8 cellular contexts compared by ENCODE assay signal in genomic region chr19:8321067-8321759, GRCh38. TPM values are rescaled to one million over a fixed set of nuclear protein-coding genes. Genes with fewer than 3 reads are reported as not detected.
A peak's percentile ranks its signal among the peaks of the same experiment; 100 is the strongest.
DNase-seq lines count a peak whose midpoint lies in the region; ATAC-seq, FAIRE-seq and TF ChIP-seq lines count a peak whose summit lies in the region.

Gene NDUFA7, minus strand, starts transcription at chr19:8321375. Its CDS starts 17 bp downstream, at chr19:8321358.
Gene RPS28, plus strand, starts transcription at chr19:8321496. Its CDS starts 35 bp downstream, at chr19:8321531.

- no peaks in the 10 kb centered on the region for H3K9me3 ChIP-seq in astrocyte (ENCODE audit: insufficient read depth, low read depth, low read length)
- H3K9me3 ChIP-seq in right cardiac atrium (ENCODE audit: control insufficient read depth, low read length), result no peaks in the 10 kb centered on the region
- no peaks in the 10 kb centered on the region for H3K9me3 ChIP-seq in vagina

- peak within 1 kb of the TSS; percentile 97 for H3K4me3 ChIP-seq in astrocyte (ENCODE audit: insufficient read depth, low read depth, low read length)
- H3K4me3 ChIP-seq in right cardiac atrium (ENCODE audit: low read length), result peak within 1 kb of the TSS; percentile 83
- peak within 1 kb of the TSS; percentile 96 for H3K4me3 ChIP-seq in rectal smooth muscle tissue (ENCODE audit: low read length)
- H3K4me3 ChIP-seq in vagina, result peak within 1 kb of the TSS; percentile 83 to 98

- peaks cover 12% of the 10 kb centered on the region for H3K36me3 ChIP-seq in astrocyte (ENCODE audit: insufficient read depth, low read length)
- H3K36me3 ChIP-seq in rectal smooth muscle tissue (ENCODE audit: control insufficient read depth, insufficient read depth, low read length), result peaks cover 5% of the 10 kb centered on the region
- H3K36me3 ChIP-seq in vagina, result peaks cover 0 to 15% of the 10 kb centered on the region in 2 donors

- H3K27me3 ChIP-seq in astrocyte (ENCODE audit: insufficient read depth, low read length) (no peaks in the 10 kb centered on the region), right cardiac atrium (ENCODE audit: control insufficient read depth, insufficient read depth) (no peaks in the 10 kb centered on the region), rectal smooth muscle tissue (ENCODE audit: control insufficient read depth, insufficient read depth, low read length) (peaks cover 2% of the 10 kb centered on the region), vagina (no peaks in the 10 kb centered on the region)

- H2AFZ ChIP-seq in astrocyte (ENCODE audit: low read depth, low read length), result peak within 1 kb of the TSS; percentile 81

- peak; percentile 97 for DNase-seq in GM18507 (ENCODE audit: extremely low spot score, insufficient read length, low read depth)
- peak; percentile 85 for DNase-seq in NCI-H2029 treated with DMSO at 0.1 percent for 48 hours (lab: John Stamatoyannopoulos, UW)
- DNase-seq in T-helper 22 cell (ENCODE audit: low read depth), result peak; percentile 94
- peak; percentile 78 for DNase-seq in astrocyte (ENCODE audit: low read depth)
- DNase-seq in right cardiac atrium, result peak; percentile 97 to 99 (median 99)
- DNase-seq in vagina (ENCODE audit: extremely low spot score in 2 of 2), result peak in 1 of 2 donors; percentile 97

- peak within 1 kb of the TSS; percentile 98 for H3K27ac ChIP-seq in astrocyte (ENCODE audit: low read depth, low read length)
- peak within 1 kb of the TSS; percentile 89 for H3K27ac ChIP-seq in right cardiac atrium (ENCODE audit: low read length)
- peak within 1 kb of the TSS; percentile 91 for H3K27ac ChIP-seq in rectal smooth muscle tissue (ENCODE audit: low read depth, low read length)
- H3K27ac ChIP-seq in vagina, result peak within 1 kb of the TSS; percentile 95

- H3K4me1 Mint-ChIP-seq in astrocyte (ENCODE audit: low read depth, unreplicated experiment), result peaks cover 7% of the 10 kb centered on the region

- H3K79me2 ChIP-seq in astrocyte (ENCODE audit: insufficient read depth, low read length), result peaks cover 47% of the 10 kb centered on the region

- WGBS in right cardiac atrium, result under 1% methylated on average over 53 of the region's 53 CpGs

- ATAC-seq in HG02981 (IDR thresholded peaks at IDR 0.05; ENCODE audit: unreplicated experiment) (peak; percentile 87), right cardiac atrium (peak; percentile 94 to 96)

- H3K4me3 Mint-ChIP-seq in astrocyte (ENCODE audit: unreplicated experiment), result peak within 1 kb of the TSS; percentile 100

- H3K27ac Mint-ChIP-seq in astrocyte (ENCODE audit: unreplicated experiment), result peak within 1 kb of the TSS; percentile 100

- TF ChIP-seq CTCF in astrocyte (IDR thresholded peaks at IDR 0.05; ENCODE audit: insufficient read depth, low read depth, low read length), result no peak
- TF ChIP-seq CTCF in vagina (IDR thresholded peaks at IDR 0.05), result peak; percentile 30 to 36 (median 35)

- intact Hi-C loops in right cardiac atrium (cut with DNase I) (no loop called here), vagina (cut with DNase I) (no loop called here)

- H3K27me3 Mint-ChIP-seq in astrocyte (ENCODE audit: low read depth, unreplicated experiment), result no peaks in the 10 kb centered on the region

- peaks cover 4% of the 10 kb centered on the region for H3K36me3 Mint-ChIP-seq in astrocyte (ENCODE audit: low read depth, unreplicated experiment)

- H3K4me2 ChIP-seq in astrocyte (ENCODE audit: low read length), result peak within 1 kb of the TSS; percentile 100

- peaks cover 36% of the 10 kb centered on the region for H4K20me1 ChIP-seq in astrocyte (ENCODE audit: insufficient read depth, low read length)

- peak in 1 of 2 donors; percentile 88 for TF ChIP-seq POLR2A in vagina (IDR thresholded peaks at IDR 0.05)

- H3K4me1 ChIP-seq in astrocyte (ENCODE audit: insufficient read depth, low read length) (peaks cover 22% of the 10 kb centered on the region), right cardiac atrium (ENCODE audit: control insufficient read depth, insufficient read depth, low read length) (peaks cover 9% of the 10 kb centered on the region), rectal smooth muscle tissue (ENCODE audit: control insufficient read depth, insufficient read depth, low read length) (peaks cover 10% of the 10 kb centered on the region), vagina (peaks cover 37% of the 10 kb centered on the region)

- no peaks in the 10 kb centered on the region for H3K9me3 Mint-ChIP-seq in astrocyte (ENCODE audit: unreplicated experiment)

- H3K9ac ChIP-seq in astrocyte (ENCODE audit: low read length) (peak within 1 kb of the TSS; percentile 100), rectal smooth muscle tissue (ENCODE audit: low read length) (peak within 1 kb of the TSS; percentile 97)

- FAIRE-seq in GM18507 (lab: Jason Lieb, UNC) (peak; percentile 86), astrocyte (lab: Jason Lieb, UNC) (no peak)

RNA-seq across cellular contexts. Expression of gene NDUFA7, which starts in this region (rescaled TPM):
- total RNA-seq in astrocyte (45.4 and 49.3 TPM in 2 replicates), right cardiac atrium (10 to 100 TPM; 64.4 to 90.4 (median 74.0) TPM), vagina (24.6 TPM)
- 268 TPM for polyA plus RNA-seq in right cardiac atrium

RNA-seq across cellular contexts. Expression of gene RPS28, which starts in this region (rescaled TPM):
- total RNA-seq in astrocyte (1,111 and 1,198 TPM in 2 replicates), right cardiac atrium (1,000 to 10,000 TPM in 2 of 4 donors, 100 to 1,000 TPM in 2; 887 to 1,230 (median 1,019) TPM), vagina (516 TPM)
- polyA plus RNA-seq in right cardiac atrium, result 621 TPM
